ENCODE assay signal across 8 cellular contexts in genomic region chr11:122215244-122215992, GRCh38.
A peak's percentile ranks its signal among the peaks of the same experiment; 100 is the strongest.
DNase-seq lines count a peak whose midpoint lies in the region; ATAC-seq and TF ChIP-seq lines count a peak whose summit lies in the region.

No MANE protein-coding gene starts in this region.

- intact Hi-C loops in Right ventricle myocardium superior (cut with DNase I) (no loop called here), ovary (cut with DNase I) (loop anchor here in 2 of 4 donors (5.0 kb wide), 1 partner anchor 292 kb away; no protein-coding TSS in a partner anchor)

- DNase-seq in activated effector memory CD4-positive, alpha-beta T cell treated with anti-CD3 and anti-CD28 coated beads, Interleukin-2, amount 50 U/mL, for 16 hours: peak; percentile 63
- no peak for DNase-seq in activated effector memory CD4-positive, alpha-beta T cell treated with Interleukin-2 at 50 U/mL for 16 hours
- DNase-seq in NCI-H187 (lab: John Stamatoyannopoulos, UW): peak; percentile 4 to 57
- DNase-seq in Right ventricle myocardium superior: peak; percentile 88
- DNase-seq in ovary: peak; percentile 72 to 88 (median 75)
- no peak for DNase-seq in effector CD4-positive, alpha-beta T cell

- H3K4me3 Mint-ChIP-seq in activated T-helper 17 cell treated with anti-CD3 and anti-CD28 coated beads, Interleukin-2, amount 50 U/mL, for 72 hours: no peak overlapping the region

- no peaks in the 10 kb centered on the region for H3K36me3 ChIP-seq in ovary

- no peak for TF ChIP-seq EP300 in ovary (IDR thresholded peaks at IDR 0.05)

- no peaks in the 10 kb centered on the region for H3K9me3 ChIP-seq in ovary

- 29 to 36% (median 29%) methylated on average over 11 of the region's 11 CpGs for WGBS in ovary, 3 donors

- no peak overlapping the region for H3K4me3 ChIP-seq in ovary

- H3K36me3 Mint-ChIP-seq in activated T-helper 17 cell treated with anti-CD3 and anti-CD28 coated beads, Interleukin-2, amount 50 U/mL, for 72 hours (ENCODE audit: low read depth): no peaks in the 10 kb centered on the region

- TF ChIP-seq POLR2A in ovary (IDR thresholded peaks at IDR 0.05): no peak

- no peak overlapping the region for H3K27ac Mint-ChIP-seq in activated T-helper 17 cell treated with anti-CD3 and anti-CD28 coated beads, Interleukin-2, amount 50 U/mL, for 72 hours

- H3K4me1 ChIP-seq in ovary (ENCODE audit: insufficient read depth): peaks cover 2% of the 10 kb centered on the region

- peak; percentile 46 to 87 (median 84) for TF ChIP-seq CTCF in ovary (IDR thresholded peaks at IDR 0.05)

- H3K9me3 Mint-ChIP-seq in activated T-helper 17 cell treated with anti-CD3 and anti-CD28 coated beads, Interleukin-2, amount 50 U/mL, for 72 hours: no peaks in the 10 kb centered on the region

- H3K27me3 ChIP-seq in ovary: no peaks in the 10 kb centered on the region

- H3K4me1 Mint-ChIP-seq in activated T-helper 17 cell treated with anti-CD3 and anti-CD28 coated beads, Interleukin-2, amount 50 U/mL, for 72 hours: no peaks in the 10 kb centered on the region

- peaks cover 6% of the 10 kb centered on the region for H3K27me3 Mint-ChIP-seq in activated T-helper 17 cell treated with anti-CD3 and anti-CD28 coated beads, Interleukin-2, amount 50 U/mL, for 72 hours

- ATAC-seq in HG02588 (IDR thresholded peaks at IDR 0.05; ENCODE audit: unreplicated experiment) (peak; percentile 72), Right ventricle myocardium superior (ENCODE audit: poor library complexity) (peak; percentile 96)
- peak; percentile 38 for ATAC-seq in activated T-helper 17 cell treated with anti-CD3 and anti-CD28 coated beads, Interleukin-2, amount 50 U/mL, for 72 hours (replicated peaks)

- H3K27ac ChIP-seq in ovary: no peak overlapping the region

Comparison
In these comparisons a context has a peak if more than half of its experiments do, and no peak if none do; other contexts are left out.
1. DNase-seq: peak in activated effector memory CD4-positive, alpha-beta T cell treated with anti-CD3 and anti-CD28 coated beads, Interleukin-2, amount 50 U/mL, for 16 hours (single experiment), NCI-H187 (2 of 2), Right ventricle myocardium superior (single experiment) and ovary (5 of 5); none in activated effector memory CD4-positive, alpha-beta T cell treated with Interleukin-2 at 50 U/mL for 16 hours (single experiment) and effector CD4-positive, alpha-beta T cell (single experiment).
2. ATAC-seq: peak in every context shown above with its lines; median percentile 96 in Right ventricle myocardium superior; 72 in HG02588; 38 in activated T-helper 17 cell treated with anti-CD3 and anti-CD28 coated beads, Interleukin-2, amount 50 U/mL, for 72 hours.